ENCODE assay signal across 1 cellular context in genomic region chr4:98625399-98625798, GRCh38.
TF ChIP-seq lines count a peak whose summit lies in the region.

No MANE protein-coding gene starts in this region.

TF ChIP-seq in WTC11, 78 proteins besides CTCF, POLR2A, EP300 and RAD21:
- TF ChIP-seq, protein P1, sequence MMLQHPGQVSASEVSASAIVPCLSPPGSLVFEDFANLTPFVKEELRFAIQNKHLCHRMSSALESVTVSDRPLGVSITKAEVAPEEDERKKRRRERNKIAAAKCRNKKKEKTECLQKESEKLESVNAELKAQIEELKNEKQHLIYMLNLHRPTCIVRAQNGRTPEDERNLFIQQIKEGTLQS (CRISPR knock-in tag; conservative IDR thresholded peaks at IDR 0.05) = no peak
- TF ChIP-seq ZSCAN18 (CRISPR knock-in tag; IDR thresholded peaks at IDR 0.05) = no peak
- TF ChIP-seq, protein P2, sequence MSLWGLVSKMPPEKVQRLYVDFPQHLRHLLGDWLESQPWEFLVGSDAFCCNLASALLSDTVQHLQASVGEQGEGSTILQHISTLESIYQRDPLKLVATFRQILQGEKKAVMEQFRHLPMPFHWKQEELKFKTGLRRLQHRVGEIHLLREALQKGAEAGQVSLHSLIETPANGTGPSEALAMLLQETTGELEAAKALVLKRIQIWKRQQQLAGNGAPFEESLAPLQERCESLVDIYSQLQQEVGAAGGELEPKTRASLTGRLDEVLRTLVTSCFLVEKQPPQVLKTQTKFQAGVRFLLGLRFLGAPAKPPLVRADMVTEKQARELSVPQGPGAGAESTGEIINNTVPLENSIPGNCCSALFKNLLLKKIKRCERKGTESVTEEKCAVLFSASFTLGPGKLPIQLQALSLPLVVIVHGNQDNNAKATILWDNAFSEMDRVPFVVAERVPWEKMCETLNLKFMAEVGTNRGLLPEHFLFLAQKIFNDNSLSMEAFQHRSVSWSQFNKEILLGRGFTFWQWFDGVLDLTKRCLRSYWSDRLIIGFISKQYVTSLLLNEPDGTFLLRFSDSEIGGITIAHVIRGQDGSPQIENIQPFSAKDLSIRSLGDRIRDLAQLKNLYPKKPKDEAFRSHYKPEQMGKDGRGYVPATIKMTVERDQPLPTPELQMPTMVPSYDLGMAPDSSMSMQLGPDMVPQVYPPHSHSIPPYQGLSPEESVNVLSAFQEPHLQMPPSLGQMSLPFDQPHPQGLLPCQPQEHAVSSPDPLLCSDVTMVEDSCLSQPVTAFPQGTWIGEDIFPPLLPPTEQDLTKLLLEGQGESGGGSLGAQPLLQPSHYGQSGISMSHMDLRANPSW (CRISPR knock-in tag; conservative IDR thresholded peaks at IDR 0.05; ENCODE audit: low read depth) = no peak
